In genomic region chr14:73014105-73014504, GRCh38 we compare ENCODE assay signal across 9 cellular contexts. TPM values are rescaled to one million over a fixed set of nuclear protein-coding genes. Genes with fewer than 3 reads are reported as not detected.
A peak's percentile ranks its signal among the peaks of the same experiment; 100 is the strongest.
DNase-seq lines count a peak whose midpoint lies in the region; ATAC-seq and TF ChIP-seq lines count a peak whose summit lies in the region.
"Had no signal": no experiment of that assay in that cellular context is flagged by ENCODE, and none has a peak within 500 bp of the region (broad histone marks: within the 10 kb centered on the region; RNA-seq: fewer than 3 reads in every experiment).

No MANE protein-coding gene starts in this region.

- H3K4me3 Mint-ChIP-seq in activated T-helper 1 cell treated with anti-CD3 and anti-CD28 coated beads, Interleukin-12 subunit alpha, Interleukin-12 subunit beta, Interleukin-2, Interleukin-4 antibody, amounts not matched to agents 30 ng/mL and 10 ng/mL and 1 ng/mL, durations not matched to agents 14 hours and 24 hours and 36 hours, result no peak overlapping the region
- no peak overlapping the region for H3K4me3 Mint-ChIP-seq in T-helper 17 cell
- H3K4me3 Mint-ChIP-seq: IgD-negative memory B cell had no signal

- peak overlapping the region; percentile 71 for H3K27ac Mint-ChIP-seq in activated T-helper 1 cell treated with anti-CD3 and anti-CD28 coated beads, Interleukin-12 subunit alpha, Interleukin-12 subunit beta, Interleukin-2, Interleukin-4 antibody, amounts not matched to agents 30 ng/mL and 10 ng/mL and 1 ng/mL, durations not matched to agents 14 hours and 24 hours and 36 hours
- H3K27ac Mint-ChIP-seq in T-helper 17 cell, result no peak overlapping the region
- H3K27ac Mint-ChIP-seq: IgD-negative memory B cell had no signal

- H3K36me3 ChIP-seq in lower lobe of right lung, result peaks cover 54% of the 10 kb centered on the region

- H3K4me3 ChIP-seq in lower lobe of right lung, result no peak overlapping the region

- intact Hi-C loops in activated T-helper 1 cell treated with anti-CD3 and anti-CD28 coated beads, Interleukin-12 subunit alpha, Interleukin-12 subunit beta, Interleukin-2, Interleukin-4 antibody, amounts not matched to agents 30 ng/mL and 10 ng/mL and 1 ng/mL, durations not matched to agents 14 hours and 24 hours and 36 hours (cut with micrococcal nuclease), result loop anchor here (1.0 kb wide), 2 partner anchors 13 to 44 kb away; partner anchors contain the start of genes RBM25 and ZFYVE1
- intact Hi-C loops in lower lobe of right lung (cut with DNase I), result no loop called here

- H3K9me3 Mint-ChIP-seq in activated T-helper 1 cell treated with anti-CD3 and anti-CD28 coated beads, Interleukin-12 subunit alpha, Interleukin-12 subunit beta, Interleukin-2, Interleukin-4 antibody, amounts not matched to agents 30 ng/mL and 10 ng/mL and 1 ng/mL, durations not matched to agents 14 hours and 24 hours and 36 hours, result peaks cover 1% of the 10 kb centered on the region
- H3K9me3 Mint-ChIP-seq: IgD-negative memory B cell had no signal

- no peaks in the 10 kb centered on the region for H3K9me3 ChIP-seq in T-helper 17 cell (ENCODE audit: control insufficient read depth, low read length, poor library complexity, severe bottlenecking)
- no peaks in the 10 kb centered on the region for H3K9me3 ChIP-seq in lower lobe of right lung

- peaks cover 30% of the 10 kb centered on the region for H3K36me3 Mint-ChIP-seq in activated T-helper 1 cell treated with anti-CD3 and anti-CD28 coated beads, Interleukin-12 subunit alpha, Interleukin-12 subunit beta, Interleukin-2, Interleukin-4 antibody, amounts not matched to agents 30 ng/mL and 10 ng/mL and 1 ng/mL, durations not matched to agents 14 hours and 24 hours and 36 hours (ENCODE audit: low read depth)
- peaks cover 18% of the 10 kb centered on the region for H3K36me3 Mint-ChIP-seq in T-helper 17 cell (ENCODE audit: low read depth)

- ATAC-seq in GM19023 (IDR thresholded peaks at IDR 0.05; ENCODE audit: unreplicated experiment) (peak; percentile 80), HG02678 (IDR thresholded peaks at IDR 0.05; ENCODE audit: unreplicated experiment) (peak; percentile 88), T-helper 17 cell (no peak), lower lobe of right lung (no peak)

- TF ChIP-seq CTCF in lower lobe of right lung (IDR thresholded peaks at IDR 0.05), result no peak

- no peaks in the 10 kb centered on the region for H3K27me3 Mint-ChIP-seq in activated T-helper 1 cell treated with anti-CD3 and anti-CD28 coated beads, Interleukin-12 subunit alpha, Interleukin-12 subunit beta, Interleukin-2, Interleukin-4 antibody, amounts not matched to agents 30 ng/mL and 10 ng/mL and 1 ng/mL, durations not matched to agents 14 hours and 24 hours and 36 hours (ENCODE audit: insufficient read depth)
- no peaks in the 10 kb centered on the region for H3K27me3 Mint-ChIP-seq in T-helper 17 cell
- H3K27me3 Mint-ChIP-seq: IgD-negative memory B cell had no signal

- H3K4me1 ChIP-seq in lower lobe of right lung, result no peaks in the 10 kb centered on the region

- peaks cover 18% of the 10 kb centered on the region for H3K4me1 Mint-ChIP-seq in activated T-helper 1 cell treated with anti-CD3 and anti-CD28 coated beads, Interleukin-12 subunit alpha, Interleukin-12 subunit beta, Interleukin-2, Interleukin-4 antibody, amounts not matched to agents 30 ng/mL and 10 ng/mL and 1 ng/mL, durations not matched to agents 14 hours and 24 hours and 36 hours (ENCODE audit: low read depth)
- peaks cover 21% of the 10 kb centered on the region for H3K4me1 Mint-ChIP-seq in T-helper 17 cell

- H3K27me3 ChIP-seq in lower lobe of right lung (ENCODE audit: low read depth), result no peaks in the 10 kb centered on the region

- no peak overlapping the region for H3K27ac ChIP-seq in lower lobe of right lung

- DNase-seq in activated T-helper 1 cell treated with anti-CD3 and anti-CD28 coated beads, Interleukin-12 subunit alpha, Interleukin-12 subunit beta, Interleukin-2, Interleukin-4 antibody, amounts not matched to agents 30 ng/mL and 10 ng/mL and 1 ng/mL, durations not matched to agents 14 hours and 24 hours and 36 hours (ENCODE audit: low spot score), result peak; percentile 1
- DNase-seq in renal cortical epithelial cell (ENCODE audit: low read depth), result peak; percentile 74
- DNase-seq in RPMI8226, result no peak
- DNase-seq in T-helper 17 cell, result no peak
- no peak for DNase-seq in lower lobe of right lung
- DNase-seq: central memory CD4-positive, alpha-beta T cell had no signal

RNA-seq across cellular contexts. Expression of gene ZFYVE1, which starts 12.8 kb away (rescaled TPM):
- 7.1 and 7.6 TPM in 2 replicates for total RNA-seq in activated T-helper 1 cell treated with anti-CD3 and anti-CD28 coated beads, Interleukin-12 subunit alpha, Interleukin-12 subunit beta, Interleukin-2, Interleukin-4 antibody, amounts not matched to agents 30 ng/mL and 10 ng/mL and 1 ng/mL, durations not matched to agents 14 hours and 24 hours and 36 hours
- total RNA-seq in renal cortical epithelial cell (8.9 and 34.1 TPM in 2 replicates), T-helper 17 cell (10 to 100 TPM; 11.0 to 17.9 TPM), lower lobe of right lung (20.1 TPM)

RNA-seq across cellular contexts. Expression of gene RBM25, which starts 44.2 kb away (rescaled TPM):
- 128 and 129 TPM in 2 replicates for total RNA-seq in activated T-helper 1 cell treated with anti-CD3 and anti-CD28 coated beads, Interleukin-12 subunit alpha, Interleukin-12 subunit beta, Interleukin-2, Interleukin-4 antibody, amounts not matched to agents 30 ng/mL and 10 ng/mL and 1 ng/mL, durations not matched to agents 14 hours and 24 hours and 36 hours
- total RNA-seq in renal cortical epithelial cell (22.1 and 47.2 TPM in 2 replicates), T-helper 17 cell (100 to 1,000 TPM; 156 to 168 TPM), lower lobe of right lung (56.1 TPM)

Comparison
In these comparisons a context has a peak if more than half of its experiments do, and no peak if none do; other contexts are left out.
1. ATAC-seq: peak in GM19023 (single experiment) and HG02678 (single experiment); none in T-helper 17 cell (single experiment) and lower lobe of right lung (0 of 2).
2. DNase-seq: peak in activated T-helper 1 cell treated with anti-CD3 and anti-CD28 coated beads, Interleukin-12 subunit alpha, Interleukin-12 subunit beta, Interleukin-2, Interleukin-4 antibody, amounts not matched to agents 30 ng/mL and 10 ng/mL and 1 ng/mL, durations not matched to agents 14 hours and 24 hours and 36 hours (single experiment) and renal cortical epithelial cell (single experiment); none in RPMI8226 (single experiment), T-helper 17 cell (0 of 3) and lower lobe of right lung (single experiment).